8 cellular contexts compared by ENCODE assay signal in the genomic region with DNA sequence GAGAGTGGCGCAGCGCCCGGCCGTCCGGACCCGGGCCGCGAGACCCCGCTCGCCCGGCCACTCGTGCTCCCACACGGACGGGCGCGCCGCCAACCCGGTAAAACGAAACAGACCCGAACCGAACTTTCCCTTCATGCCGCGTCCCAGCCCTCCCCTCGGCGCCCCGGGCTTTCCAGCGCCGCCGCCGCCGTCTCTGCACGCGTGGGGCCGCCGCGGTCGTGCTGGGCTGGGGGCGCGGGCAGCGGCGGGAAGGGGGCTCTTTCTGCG. TPM values are rescaled to one million over a fixed set of nuclear protein-coding genes. Genes with fewer than 3 reads are reported as not detected.
A peak's percentile ranks its signal among the peaks of the same experiment; 100 is the strongest.
DNase-seq lines count a peak whose midpoint lies in the region; ATAC-seq and TF ChIP-seq lines count a peak whose summit lies in the region.

No MANE protein-coding gene starts in this region.

- H3K4me3 ChIP-seq in GM23248 (peak overlapping the region; percentile 90), SJCRH30 (peak overlapping the region; percentile 95), right atrium auricular region (peak overlapping the region; percentile 85 to 94), smooth muscle cell (peak overlapping the region; percentile 89)

- H3K79me2 ChIP-seq in GM23248 (ENCODE audit: insufficient read depth), result peaks cover 46% of the 10 kb centered on the region
- H3K79me2 ChIP-seq in smooth muscle cell (ENCODE audit: low read depth), result peaks cover 42% of the 10 kb centered on the region

- H3K9me3 ChIP-seq in GM23248 (ENCODE audit: low read depth) (no peaks in the 10 kb centered on the region), SJCRH30 (replicated peaks) (no peaks in the 10 kb centered on the region), right atrium auricular region (no peaks in the 10 kb centered on the region), smooth muscle cell (replicated peaks; ENCODE audit: low read depth) (no peaks in the 10 kb centered on the region)

- H3K27ac ChIP-seq in GM23248 (peak overlapping the region; percentile 89), SJCRH30 (peak overlapping the region; percentile 98), right atrium auricular region (peak overlapping the region; percentile 94 to 95), smooth muscle cell (ENCODE audit: low read depth) (peak overlapping the region; percentile 87)

- H3K9ac ChIP-seq in GM23248 (peak overlapping the region; percentile 98), smooth muscle cell (ENCODE audit: low read depth) (peak overlapping the region; percentile 95)

- H3K27me3 ChIP-seq in GM23248 (replicated peaks; ENCODE audit: insufficient read depth) (no peaks in the 10 kb centered on the region), SJCRH30 (no peaks in the 10 kb centered on the region), right atrium auricular region (no peaks in the 10 kb centered on the region), smooth muscle cell (ENCODE audit: low read depth) (no peaks in the 10 kb centered on the region)

- H3K36me3 ChIP-seq in GM23248 (ENCODE audit: low read depth) (no peaks in the 10 kb centered on the region), SJCRH30 (peaks cover 8% of the 10 kb centered on the region; the same call in 1 of the 2 replicates), right atrium auricular region (no peaks in the 10 kb centered on the region), smooth muscle cell (ENCODE audit: low read depth) (no peaks in the 10 kb centered on the region)

- no peak for TF ChIP-seq CTCF in right atrium auricular region (IDR thresholded peaks at IDR 0.05)
- no peak for TF ChIP-seq CTCF in smooth muscle cell (IDR thresholded peaks at IDR 0.05; ENCODE audit: borderline replicate concordance, insufficient read depth, poor library complexity, severe bottlenecking)

- in situ Hi-C loops in GM23248 (cut with MboI), result no loop called here

- H3F3A ChIP-seq in GM23248 (ENCODE audit: insufficient read depth) (peaks cover 18% of the 10 kb centered on the region), smooth muscle cell (ENCODE audit: low read depth) (peaks cover 4% of the 10 kb centered on the region)

- peak overlapping the region; percentile 93 for H3K4me2 ChIP-seq in GM23248 (ENCODE audit: unreplicated experiment)
- H3K4me2 ChIP-seq in smooth muscle cell, result peak overlapping the region; percentile 94

- peak overlapping the region; percentile 98 for H2AFZ ChIP-seq in GM23248
- H2AFZ ChIP-seq in smooth muscle cell (ENCODE audit: low read depth), result peak overlapping the region; percentile 95

- DNase-seq in GM23248 (no peak), SJCRH30 (no peak), right atrium auricular region (ENCODE audit: low spot score) (no peak), smooth muscle cell (lab: John Stamatoyannopoulos, UW; ENCODE audit: unreplicated experiment) (no peak), NCI-H345 treated with DMSO at 0.1 percent for 48 hours (lab: John Stamatoyannopoulos, UW; ENCODE audit: unreplicated experiment) (no peak), occipital lobe (lab: John Stamatoyannopoulos, UW) (no peak)
- no peak for DNase-seq in effector CD8-positive, alpha-beta T cell (lab: John Stamatoyannopoulos, UW)

- H3K4me1 ChIP-seq in GM23248 (ENCODE audit: insufficient read depth), result peaks cover 13% of the 10 kb centered on the region; the same call in 1 of the 2 replicates
- H3K4me1 ChIP-seq in SJCRH30, result 0 out of 2 replicates have a peak, but pooled peaks cover 3% of the 10 kb centered on the region
- H3K4me1 ChIP-seq in right atrium auricular region, result peaks cover 0 to 22% of the 10 kb centered on the region in 2 donors
- H3K4me1 ChIP-seq in smooth muscle cell (ENCODE audit: low read depth), result peaks cover 17% of the 10 kb centered on the region

- H4K20me1 ChIP-seq in GM23248 (ENCODE audit: insufficient read depth) (no peaks in the 10 kb centered on the region), smooth muscle cell (ENCODE audit: low read depth) (peaks cover 20% of the 10 kb centered on the region)

- ATAC-seq in GM21528 (IDR thresholded peaks at IDR 0.05; ENCODE audit: low FRiP score, unreplicated experiment), result no peak

- H3K9me2 ChIP-seq in GM23248 (ENCODE audit: insufficient read depth), result no peaks in the 10 kb centered on the region

- WGBS in GM23248 (ENCODE audit: low coverage in 1 of 2, low lambda C conversion rate in 2 of 2, missing lambda C conversion rate in 2 of 2), 2 experiments, result 1% methylated on average over 19 to 26 of the region's 42 CpGs
- WGBS in smooth muscle cell (ENCODE audit: low lambda C conversion rate), result 0% methylated on average over 5 of the region's 42 CpGs

RNA-seq across cellular contexts. Expression of a gene that starts 0.2 kb away (rescaled TPM):
- 24.0 and 24.9 TPM in 2 replicates for total RNA-seq in GM23248 (2014; rRNA removed; shearing (Covaris generic))
- polyA plus RNA-seq in GM23248 (2016; fragmentation: Nextera tagmentation; extraction: Ambion mirVana), result 17.8 and 20.2 TPM in 2 replicates
- total RNA-seq in SJCRH30 (2014; rRNA removed; shearing (Covaris generic)), result 19.5 and 28.9 TPM in 2 replicates
- 10 to 100 TPM; 12.5 to 13.9 TPM for total RNA-seq in right atrium auricular region
- 26.6 and 34.0 TPM in 2 replicates for total RNA-seq in smooth muscle cell
- 19.2 and 23.1 TPM in 2 replicates for polyA plus RNA-seq in smooth muscle cell
- total RNA-seq in occipital lobe, result 18.4 TPM
